Comparison of ENCODE assay signal across 9 cellular contexts in genomic region chr11:118911113-118911879, GRCh38. TPM values are rescaled to one million over a fixed set of nuclear protein-coding genes. Genes with fewer than 3 reads are reported as not detected.
DNase-seq lines count a peak whose midpoint lies in the region; ATAC-seq and TF ChIP-seq lines count a peak whose summit lies in the region.
"Had no signal": no experiment of that assay in that cellular context is flagged by ENCODE, and none has a peak within 500 bp of the region (broad histone marks: within the 10 kb centered on the region; RNA-seq: fewer than 3 reads in every experiment).

No MANE protein-coding gene starts in this region.

- TF ChIP-seq CTCF in epithelial cell of proximal tubule (conservative IDR thresholded peaks at IDR 0.05; ENCODE audit: low read depth, low read length) (no peak), omental fat pad (IDR thresholded peaks at IDR 0.05) (no peak)

- peak; percentile 0 for ATAC-seq in omental fat pad (ENCODE audit: low FRiP score)
- ATAC-seq in HG02973 (IDR thresholded peaks at IDR 0.05; ENCODE audit: unreplicated experiment), result no peak

- peak; percentile 80 for DNase-seq in EH (ENCODE audit: low read depth)
- DNase-seq in SK-N-DZ (ENCODE audit: low spot score), result peak; percentile 10
- no peak for DNase-seq in epithelial cell of proximal tubule (ENCODE audit: low read depth)
- no peak for DNase-seq in omental fat pad (ENCODE audit: low spot score)
- no peak for DNase-seq in Kasumi-1 (lab: John Stamatoyannopoulos, UW)
- no peak for DNase-seq in T1000 (lab: John Stamatoyannopoulos, UW)
- no peak for DNase-seq in NCI-H2227 (lab: John Stamatoyannopoulos, UW; ENCODE audit: unreplicated experiment)

- H3K4me3 ChIP-seq in epithelial cell of proximal tubule (ENCODE audit: low read depth, low read length), result peak overlapping the region; percentile 42

RNA-seq across cellular contexts. Expression of gene BCL9L, which starts 14.4 kb away (rescaled TPM):
- polyA plus RNA-seq in SK-N-DZ (2014; cell fraction: cytosol; rRNA removed), result 1.3 and 2.8 TPM in 2 replicates
- 1.1 and 1.7 TPM in 2 replicates for polyA plus RNA-seq in SK-N-DZ (2014; cell fraction: nucleus; rRNA removed)
- total RNA-seq in epithelial cell of proximal tubule, result 20.7 and 25.7 TPM in 2 replicates
- 10 to 100 TPM; 13.5 to 24.0 (median 17.3) TPM for total RNA-seq in omental fat pad

RNA-seq across cellular contexts. Expression of gene CXCR5, which starts 27.6 kb away (rescaled TPM):
- not detected in 2 replicates for polyA plus RNA-seq in SK-N-DZ (2014; cell fraction: cytosol; rRNA removed)
- not detected in 2 replicates for polyA plus RNA-seq in SK-N-DZ (2014; cell fraction: nucleus; rRNA removed)
- total RNA-seq in epithelial cell of proximal tubule (not detected in 2 replicates), omental fat pad (under 1 TPM in 2 of 4 donors, not detected in 2; 0.09 to 0.12 TPM)
- total RNA-seq: LHCN-M2 had no signal

RNA-seq across cellular contexts. Expression of gene UPK2, which starts 44.8 kb away (rescaled TPM):
- not detected in 2 replicates for polyA plus RNA-seq in SK-N-DZ (2014; cell fraction: cytosol; rRNA removed)
- polyA plus RNA-seq in SK-N-DZ (2014; cell fraction: nucleus; rRNA removed), result not detected in 2 replicates
- total RNA-seq in epithelial cell of proximal tubule (0.14 TPM in 1 of 2 replicates, not detected in the other), omental fat pad (not detected)
- total RNA-seq: LHCN-M2 had no signal

Comparison
In these comparisons a context has a peak if more than half of its experiments do, and no peak if none do; other contexts are left out.
1. DNase-seq: peak in EH (single experiment) and SK-N-DZ (single experiment); none in epithelial cell of proximal tubule (single experiment), omental fat pad (single experiment), Kasumi-1 (0 of 2), T1000 (single experiment) and NCI-H2227 (single experiment).